1 cellular context compared by ENCODE assay signal in genomic region chr2:120252207-120253020, GRCh38.
TF ChIP-seq lines count a peak whose summit lies in the region.

Gene RALB, plus strand, starts transcription at chr2:120252852. Its CDS starts 25,813 bp downstream, at chr2:120278665.

TF ChIP-seq in HepG2, 621 proteins besides CTCF, POLR2A, EP300 and RAD21 (continued from another document and continues in another):
- TF ChIP-seq MTERF4 (CRISPR knock-in tag; IDR thresholded peaks at IDR 0.05): no peak
- TF ChIP-seq ZNF343 (CRISPR knock-in tag; IDR thresholded peaks at IDR 0.05): peak; percentile 16; the same call in 1 of the 2 replicates
- TF ChIP-seq ZNF18 (CRISPR knock-in tag; IDR thresholded peaks at IDR 0.05; ENCODE audit: insufficient replicate concordance): no peak
- no peak for TF ChIP-seq TEF (CRISPR knock-in tag; IDR thresholded peaks at IDR 0.05)
- no peak for TF ChIP-seq ZNF317 (CRISPR knock-in tag; IDR thresholded peaks at IDR 0.05)
- TF ChIP-seq MAFK (conservative IDR thresholded peaks at IDR 0.05 in 1 of 2, IDR thresholded peaks at IDR 0.05 in 1 of 2; ENCODE audit: low read length in 2 of 2): no peak
- TF ChIP-seq GTF3A (CRISPR knock-in tag; conservative IDR thresholded peaks at IDR 0.05): no peak
- no peak for TF ChIP-seq ZBTB33 (CRISPR knock-in tag; IDR thresholded peaks at IDR 0.05)
- TF ChIP-seq MEIS2 (CRISPR knock-in tag; IDR thresholded peaks at IDR 0.05): no peak; the same call in none of the 2 replicates
- TF ChIP-seq RFXANK (CRISPR knock-in tag; IDR thresholded peaks at IDR 0.05): no peak
- TF ChIP-seq XRCC5 (optimal IDR thresholded peaks at IDR 0.05; ENCODE audit: low read length): peak; percentile 55
- no peak for TF ChIP-seq ZNF503 (CRISPR knock-in tag; IDR thresholded peaks at IDR 0.05)
- no peak for TF ChIP-seq ZNF563 (CRISPR knock-in tag; IDR thresholded peaks at IDR 0.05)
- no peak for TF ChIP-seq ZNF180 (CRISPR knock-in tag; IDR thresholded peaks at IDR 0.05; ENCODE audit: borderline replicate concordance, low read depth)
- TF ChIP-seq HNF1B (CRISPR knock-in tag; IDR thresholded peaks at IDR 0.05): peak; percentile 91
- no peak for TF ChIP-seq ZNF367 (CRISPR knock-in tag; IDR thresholded peaks at IDR 0.05; ENCODE audit: borderline replicate concordance)
- TF ChIP-seq TRAFD1 (CRISPR knock-in tag; IDR thresholded peaks at IDR 0.05; ENCODE audit: borderline replicate concordance): no peak
- TF ChIP-seq FOXC1 (CRISPR knock-in tag; IDR thresholded peaks at IDR 0.05; ENCODE audit: borderline replicate concordance): 0 out of 2 replicates have a peak, but pooled peaks have one; percentile 15
- 0 out of 2 replicates have a peak, but pooled peaks have one; percentile 73 for TF ChIP-seq PRDM10 (CRISPR knock-in tag; IDR thresholded peaks at IDR 0.05; ENCODE audit: low read depth)
- TF ChIP-seq MBD4 (IDR thresholded peaks at IDR 0.05; ENCODE audit: borderline replicate concordance, low read length): no peak
- peak; percentile 98 for TF ChIP-seq RFX3 (CRISPR knock-in tag; IDR thresholded peaks at IDR 0.05)
- TF ChIP-seq TOPORS (CRISPR knock-in tag; IDR thresholded peaks at IDR 0.05): no peak
- no peak for TF ChIP-seq EEA1 (CRISPR knock-in tag; IDR thresholded peaks at IDR 0.05; ENCODE audit: borderline replicate concordance)
- no peak for TF ChIP-seq ZBTB43 (CRISPR knock-in tag; conservative IDR thresholded peaks at IDR 0.05)
- no peak for TF ChIP-seq TCF12 (IDR thresholded peaks at IDR 0.05)
- no peak for TF ChIP-seq TCF12 (CRISPR knock-in tag; IDR thresholded peaks at IDR 0.05)
- TF ChIP-seq TERF1 (CRISPR knock-in tag; IDR thresholded peaks at IDR 0.05): no peak
- TF ChIP-seq ZNF10 (CRISPR knock-in tag; IDR thresholded peaks at IDR 0.05; ENCODE audit: borderline replicate concordance, low read depth): no peak
- TF ChIP-seq SRSF4 (IDR thresholded peaks at IDR 0.05; ENCODE audit: low read depth, low read length, poor library complexity, severe bottlenecking): no peak
- TF ChIP-seq SRY (CRISPR knock-in tag; IDR thresholded peaks at IDR 0.05): 0 out of 2 replicates have a peak, but pooled peaks have one; percentile 7
- TF ChIP-seq ZSCAN22 (CRISPR knock-in tag; IDR thresholded peaks at IDR 0.05): no peak
- TF ChIP-seq CBX1 (IDR thresholded peaks at IDR 0.05; ENCODE audit: low read depth): no peak
- TF ChIP-seq LBX2 (CRISPR knock-in tag; IDR thresholded peaks at IDR 0.05; ENCODE audit: borderline replicate concordance): no peak
- no peak for TF ChIP-seq ZNF790 (CRISPR knock-in tag; IDR thresholded peaks at IDR 0.05; ENCODE audit: borderline replicate concordance)
- no peak for TF ChIP-seq ZNF639 (CRISPR knock-in tag; conservative IDR thresholded peaks at IDR 0.05)
- no peak for TF ChIP-seq YY1 (IDR thresholded peaks at IDR 0.05; ENCODE audit: insufficient read depth, insufficient replicate concordance, low read depth, low read length)
- TF ChIP-seq ZNF562 (CRISPR knock-in tag; IDR thresholded peaks at IDR 0.05; ENCODE audit: borderline replicate concordance): no peak
- peak; percentile 97 for TF ChIP-seq ZBTB14 (CRISPR knock-in tag; IDR thresholded peaks at IDR 0.05)
- TF ChIP-seq NCOR1 (IDR thresholded peaks at IDR 0.05; ENCODE audit: borderline replicate concordance, low read length): no peak; the same call in 1 of the 2 replicates
